ENCODE assay signal across 1 cellular context in the genomic region with DNA sequence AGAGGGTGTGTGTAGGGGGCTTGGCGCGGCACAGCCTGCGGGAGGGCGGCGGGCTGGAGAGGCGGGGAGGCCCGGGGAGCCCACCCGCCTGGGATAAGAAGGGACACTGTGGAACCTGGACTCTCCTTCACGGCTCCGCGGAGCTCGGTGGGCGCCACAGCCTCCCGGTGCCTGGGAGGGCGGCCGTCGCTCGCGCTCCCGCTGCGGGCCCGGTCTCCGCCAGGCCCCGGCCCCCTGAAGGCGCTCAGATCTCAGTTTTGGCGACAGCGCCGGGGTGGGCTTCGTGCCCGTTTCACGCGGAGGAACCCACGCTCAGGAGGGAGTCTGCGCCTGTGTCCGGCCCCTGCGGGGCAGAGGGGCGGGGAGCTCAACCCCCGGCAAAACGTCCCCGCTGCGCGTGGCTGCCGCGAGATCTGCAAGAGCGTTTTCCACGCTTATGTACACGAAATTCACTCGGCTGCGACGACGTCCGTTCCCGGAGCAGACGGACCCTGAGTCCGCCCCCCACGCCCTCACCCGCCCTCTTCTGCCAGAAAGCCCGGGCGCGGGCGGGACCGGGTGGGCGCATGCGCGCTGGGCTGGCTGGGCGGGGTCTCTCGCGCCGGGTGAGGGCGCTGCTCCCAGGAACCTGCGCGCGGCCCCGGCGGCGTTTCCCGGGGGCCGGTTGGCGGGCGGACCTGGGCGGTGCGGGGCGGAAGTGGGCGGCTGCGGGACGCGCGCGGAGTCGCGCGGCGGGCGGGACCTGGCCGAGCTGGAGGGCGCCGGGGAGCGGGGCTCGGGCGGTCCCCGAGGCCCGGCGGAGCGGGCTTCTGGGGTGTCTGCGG.
A peak's percentile ranks its signal among the peaks of the same experiment; 100 is the strongest.
TF ChIP-seq lines count a peak whose summit lies in the region.

TSS of gene NELFB (plus strand) at position 704 of the 824 bp plus-strand sequence.

TF ChIP-seq in HEK293, 187 proteins besides CTCF, POLR2A, EP300 and RAD21 (continued from another document):
- TF ChIP-seq, protein P1, sequence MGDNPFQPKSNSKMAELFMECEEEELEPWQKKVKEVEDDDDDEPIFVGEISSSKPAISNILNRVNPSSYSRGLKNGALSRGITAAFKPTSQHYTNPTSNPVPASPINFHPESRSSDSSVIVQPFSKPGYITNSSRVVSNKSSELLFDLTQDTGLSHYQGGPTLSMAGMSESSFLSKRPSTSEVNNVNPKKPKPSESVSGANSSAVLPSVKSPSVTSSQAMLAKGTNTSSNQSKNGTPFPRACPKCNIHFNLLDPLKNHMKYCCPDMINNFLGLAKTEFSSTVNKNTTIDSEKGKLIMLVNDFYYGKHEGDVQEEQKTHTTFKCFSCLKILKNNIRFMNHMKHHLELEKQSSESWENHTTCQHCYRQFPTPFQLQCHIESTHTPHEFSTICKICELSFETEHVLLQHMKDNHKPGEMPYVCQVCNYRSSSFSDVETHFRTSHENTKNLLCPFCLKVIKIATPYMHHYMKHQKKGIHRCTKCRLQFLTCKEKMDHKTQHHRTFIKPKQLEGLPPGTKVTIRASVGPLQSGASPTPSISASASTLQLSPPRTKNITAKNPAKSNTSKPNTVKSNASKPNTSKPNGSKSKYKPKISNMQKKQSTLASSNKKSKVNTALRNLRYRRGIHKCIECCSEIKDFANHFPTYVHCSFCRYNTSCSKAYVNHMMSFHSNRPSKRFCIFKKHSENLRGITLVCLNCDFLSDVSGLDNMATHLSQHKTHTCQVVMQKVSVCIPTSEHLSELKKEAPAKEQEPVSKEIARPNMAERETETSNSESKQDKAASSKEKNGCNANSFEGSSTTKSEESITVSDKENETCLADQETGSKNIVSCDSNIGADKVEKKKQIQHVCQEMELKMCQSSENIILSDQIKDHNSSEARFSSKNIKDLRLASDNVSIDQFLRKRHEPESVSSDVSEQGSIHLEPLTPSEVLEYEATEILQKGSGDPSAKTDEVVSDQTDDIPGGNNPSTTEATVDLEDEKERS (tag by site-specific recombination; IDR thresholded peaks at IDR 0.05), result no peak
- no peak for TF ChIP-seq ZNF214 (tag by site-specific recombination; IDR thresholded peaks at IDR 0.05; ENCODE audit: borderline replicate concordance)
- TF ChIP-seq, protein P2, sequence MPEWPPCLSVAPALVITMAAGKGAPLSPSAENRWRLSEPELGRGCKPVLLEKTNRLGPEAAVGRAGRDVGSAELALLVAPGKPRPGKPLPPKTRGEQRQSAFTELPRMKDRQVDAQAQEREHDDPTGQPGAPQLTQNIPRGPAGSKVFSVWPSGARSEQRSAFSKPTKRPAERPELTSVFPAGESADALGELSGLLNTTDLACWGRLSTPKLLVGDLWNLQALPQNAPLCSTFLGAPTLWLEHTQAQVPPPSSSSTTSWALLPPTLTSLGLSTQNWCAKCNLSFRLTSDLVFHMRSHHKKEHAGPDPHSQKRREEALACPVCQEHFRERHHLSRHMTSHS (tag by site-specific recombination; IDR thresholded peaks at IDR 0.05), result no peak
- TF ChIP-seq ZSCAN30 (tag by site-specific recombination; IDR thresholded peaks at IDR 0.05), result peak; percentile 55; the same call in 1 of the 2 replicates
- TF ChIP-seq, protein P3, sequence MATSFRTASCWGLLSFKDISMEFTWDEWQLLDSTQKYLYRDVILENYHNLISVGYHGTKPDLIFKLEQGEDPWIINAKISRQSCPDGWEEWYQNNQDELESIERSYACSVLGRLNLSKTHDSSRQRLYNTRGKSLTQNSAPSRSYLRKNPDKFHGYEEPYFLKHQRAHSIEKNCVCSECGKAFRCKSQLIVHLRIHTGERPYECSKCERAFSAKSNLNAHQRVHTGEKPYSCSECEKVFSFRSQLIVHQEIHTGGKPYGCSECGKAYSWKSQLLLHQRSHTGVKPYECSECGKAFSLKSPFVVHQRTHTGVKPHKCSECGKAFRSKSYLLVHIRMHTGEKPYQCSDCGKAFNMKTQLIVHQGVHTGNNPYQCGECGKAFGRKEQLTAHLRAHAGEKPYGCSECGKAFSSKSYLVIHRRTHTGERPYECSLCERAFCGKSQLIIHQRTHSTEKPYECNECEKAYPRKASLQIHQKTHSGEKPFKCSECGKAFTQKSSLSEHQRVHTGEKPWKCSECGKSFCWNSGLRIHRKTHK (tag by site-specific recombination; IDR thresholded peaks at IDR 0.05), result no peak
- no peak for TF ChIP-seq ZNF426 (tag by site-specific recombination; IDR thresholded peaks at IDR 0.05)
- no peak for TF ChIP-seq ZNF521 (tag by site-specific recombination; IDR thresholded peaks at IDR 0.05)
- TF ChIP-seq ZNF513 (tag by site-specific recombination; IDR thresholded peaks at IDR 0.05), result peak; percentile 20; the same call in 1 of the 2 replicates
- no peak for TF ChIP-seq ZSCAN4 (tag by site-specific recombination; IDR thresholded peaks at IDR 0.05)
- TF ChIP-seq ZFP3 (tag by site-specific recombination; IDR thresholded peaks at IDR 0.05; ENCODE audit: low read depth), result no peak
- TF ChIP-seq ZNF146 (tag by site-specific recombination; IDR thresholded peaks at IDR 0.05), result no peak
- TF ChIP-seq GLIS2 (tag by site-specific recombination; IDR thresholded peaks at IDR 0.05), result peak; percentile 17; the same call in 1 of the 2 replicates
- TF ChIP-seq ZBTB7A (tag by site-specific recombination; IDR thresholded peaks at IDR 0.05; ENCODE audit: low read depth), result peak; percentile 70; the same call in 1 of the 2 replicates
- no peak for TF ChIP-seq BCL11A (tag by site-specific recombination; IDR thresholded peaks at IDR 0.05; ENCODE audit: low read depth)
- no peak for TF ChIP-seq ZNF174 (tag by site-specific recombination; IDR thresholded peaks at IDR 0.05)
- peak; percentile 32; the same call in 1 of the 2 replicates for TF ChIP-seq MEIS1 (CRISPR knock-in tag; IDR thresholded peaks at IDR 0.05; ENCODE audit: borderline replicate concordance)
- no peak for TF ChIP-seq PRDM2 (tag by site-specific recombination; IDR thresholded peaks at IDR 0.05; ENCODE audit: borderline replicate concordance)
